Comparison of ENCODE assay signal across 24 cellular contexts in genomic region chr4:140777401-140777800, GRCh38.
"Had no signal": no experiment of that assay in that cellular context is flagged by ENCODE, and none has a peak within 500 bp of the region (broad histone marks: within the 10 kb centered on the region; RNA-seq: fewer than 3 reads in every experiment).

No MANE protein-coding gene starts in this region.

- H3K36me3 ChIP-seq: breast epithelium had no signal

- H3K4me3 ChIP-seq: breast epithelium, PC-9 had no signal

- H3K36me3 Mint-ChIP-seq: activated CD8-positive, alpha-beta memory T cell treated with anti-CD3 and anti-CD28 coated beads, Interleukin-2, amount 10 ng/mL, durations not matched to agents 7 days and 5 days; activated naive CD4-positive, alpha-beta T cell treated with anti-CD3 and anti-CD28 coated beads, Interleukin-2, amount 50 U/mL, for 24 hours had no signal

- H3K9me3 Mint-ChIP-seq: activated B cell treated with CpG ODN at 0.5 μM for 24 hours; activated CD4-positive, alpha-beta T cell treated with anti-CD3 and anti-CD28 coated beads, Interleukin-2, amount 10 ng/mL, durations not matched to agents 24 days and 14 days; activated naive CD4-positive, alpha-beta T cell treated with anti-CD3 and anti-CD28 coated beads, Interleukin-2, amount 50 U/mL, for 24 hours; activated T-cell treated with anti-CD3 and anti-CD28 coated beads, Interleukin-2, amount 50 U/mL, for 24 hours; activated T-helper 1 cell treated with anti-CD3 and anti-CD28 coated beads, Interleukin-12 subunit alpha, Interleukin-12 subunit beta, Interleukin-2, Interleukin-4 antibody, amounts not matched to agents 30 ng/mL and 10 ng/mL and 1 ng/mL, durations not matched to agents 14 hours and 24 hours and 36 hours had no signal

- H2AFZ ChIP-seq: PC-9 had no signal

- H3K27ac ChIP-seq: breast epithelium, PC-9 had no signal

- H3K27me3 Mint-ChIP-seq: activated B cell treated with CpG ODN at 0.5 μM for 24 hours; activated CD4-positive, alpha-beta T cell treated with anti-CD3 and anti-CD28 coated beads, Interleukin-2, amount 10 ng/mL, durations not matched to agents 24 days and 14 days; activated CD8-positive, alpha-beta memory T cell treated with anti-CD3 and anti-CD28 coated beads, Interleukin-2, amount 10 ng/mL, durations not matched to agents 7 days and 5 days had no signal

- H3K4me2 ChIP-seq: PC-9 had no signal

- H3K4me1 ChIP-seq: breast epithelium had no signal

- H3K4me3 Mint-ChIP-seq: activated B cell treated with CpG ODN at 0.5 μM for 24 hours; activated CD4-positive, alpha-beta T cell treated with anti-CD3 and anti-CD28 coated beads, Interleukin-2, amount 10 ng/mL, durations not matched to agents 24 days and 14 days; activated CD8-positive, alpha-beta memory T cell treated with anti-CD3 and anti-CD28 coated beads, Interleukin-2, amount 10 ng/mL, durations not matched to agents 7 days and 5 days; activated naive CD4-positive, alpha-beta T cell treated with anti-CD3 and anti-CD28 coated beads, Interleukin-2, amount 50 U/mL, for 24 hours; activated T-cell treated with anti-CD3 and anti-CD28 coated beads, Interleukin-2, amount 50 U/mL, for 24 hours; activated T-helper 1 cell treated with anti-CD3 and anti-CD28 coated beads, Interleukin-12 subunit alpha, Interleukin-12 subunit beta, Interleukin-2, Interleukin-4 antibody, amounts not matched to agents 30 ng/mL and 10 ng/mL and 1 ng/mL, durations not matched to agents 14 hours and 24 hours and 36 hours; T-helper 17 cell had no signal

- ATAC-seq: activated CD8-positive, alpha-beta memory T cell treated with anti-CD3 and anti-CD28 coated beads, Interleukin-2, amount 10 ng/mL, durations not matched to agents 7 days and 5 days; T-helper 17 cell had no signal

- DNase-seq: activated B cell treated with CpG ODN at 0.5 μM for 24 hours; activated CD4-positive, alpha-beta T cell treated with anti-CD3 and anti-CD28 coated beads for 1 hour; activated CD4-positive, alpha-beta T cell treated with anti-CD3 and anti-CD28 coated beads, Interleukin-2, amount 10 ng/mL, durations not matched to agents 24 days and 14 days; activated CD4-positive, alpha-beta T cell treated with anti-CD3 and anti-CD28 coated beads, Interleukin-2, amount 50 U/mL, for 48 hours; activated CD8-positive, alpha-beta memory T cell treated with anti-CD3 and anti-CD28 coated beads, Interleukin-2, amount 10 ng/mL, durations not matched to agents 7 days and 5 days; activated effector memory CD4-positive, alpha-beta T cell treated with Interleukin-2 at 50 U/mL for 16 hours; activated naive CD4-positive, alpha-beta T cell; activated T-cell treated with anti-CD3 and anti-CD28 coated beads, Interleukin-2, amount 50 U/mL, for 24 hours; aorta; MM.1S; NCI-H1105; NCI-H1436; NCI-H1694 treated with DMSO at 0.1 percent for 48 hours; NCI-H2029 treated with DMSO at 0.1 percent for 48 hours; NCI-H345; NCI-H510A; NCI-H526 treated with DMSO at 0.1 percent for 48 hours; PC-9; SHP77 treated with DMSO at 0.1 percent for 48 hours; T-helper 17 cell; T1000 had no signal

- H3K27me3 ChIP-seq: breast epithelium had no signal

- H3K27ac Mint-ChIP-seq: activated B cell treated with CpG ODN at 0.5 μM for 24 hours; activated CD4-positive, alpha-beta T cell treated with anti-CD3 and anti-CD28 coated beads, Interleukin-2, amount 10 ng/mL, durations not matched to agents 24 days and 14 days; activated CD8-positive, alpha-beta memory T cell treated with anti-CD3 and anti-CD28 coated beads, Interleukin-2, amount 10 ng/mL, durations not matched to agents 7 days and 5 days; activated naive CD4-positive, alpha-beta T cell treated with anti-CD3 and anti-CD28 coated beads, Interleukin-2, amount 50 U/mL, for 24 hours; activated T-cell treated with anti-CD3 and anti-CD28 coated beads, Interleukin-2, amount 50 U/mL, for 24 hours; activated T-helper 1 cell treated with anti-CD3 and anti-CD28 coated beads, Interleukin-12 subunit alpha, Interleukin-12 subunit beta, Interleukin-2, Interleukin-4 antibody, amounts not matched to agents 30 ng/mL and 10 ng/mL and 1 ng/mL, durations not matched to agents 14 hours and 24 hours and 36 hours; T-helper 17 cell had no signal

- H3K9me3 ChIP-seq: breast epithelium had no signal

- H3K4me1 Mint-ChIP-seq: activated CD4-positive, alpha-beta T cell treated with anti-CD3 and anti-CD28 coated beads, Interleukin-2, amount 10 ng/mL, durations not matched to agents 24 days and 14 days; activated CD8-positive, alpha-beta memory T cell treated with anti-CD3 and anti-CD28 coated beads, Interleukin-2, amount 10 ng/mL, durations not matched to agents 7 days and 5 days; activated naive CD4-positive, alpha-beta T cell treated with anti-CD3 and anti-CD28 coated beads, Interleukin-2, amount 50 U/mL, for 24 hours; T-helper 17 cell had no signal
